ENCODE assay signal across 8 cellular contexts in genomic region chr7:70696139-70696782, GRCh38.
DNase-seq lines count a peak whose midpoint lies in the region; FAIRE-seq and TF ChIP-seq lines count a peak whose summit lies in the region.

No MANE protein-coding gene starts in this region.

- H2BK20ac ChIP-seq in H1 (ENCODE audit: low read length), result no peak overlapping the region

- peak overlapping the region; percentile 90 to 98 (median 92) for H3K4me3 ChIP-seq in H1 (ENCODE audit: extremely low read depth in 1 of 4, insufficient read depth in 2 of 4, low read depth in 3 of 4, low read length in 4 of 4)
- H3K4me3 ChIP-seq in neuronal stem cell (ENCODE audit: low read length in 2 of 2), result peak overlapping the region; percentile 69 to 79

- H3K56ac ChIP-seq in H1 (replicated peaks; ENCODE audit: insufficient read length, low read depth, low read length), result no peak overlapping the region

- H3K79me2 ChIP-seq in H1 (ENCODE audit: control insufficient read depth in 1 of 2, insufficient read depth in 2 of 2, low read length in 2 of 2), result peaks cover 21 to 60% of the 10 kb centered on the region in 2 experiments

- peaks cover 6% of the 10 kb centered on the region in 2 experiments for H4K20me1 ChIP-seq in H1 (replicated peaks in 1 of 2; ENCODE audit: control insufficient read depth in 1 of 2, insufficient read depth in 2 of 2, low read length in 2 of 2)

- no peak overlapping the region for H4K91ac ChIP-seq in H1 (replicated peaks; ENCODE audit: insufficient read length, low read length)
- H4K91ac ChIP-seq in neuronal stem cell (ENCODE audit: low read depth, low read length, poor library complexity), result no peak overlapping the region

- TF ChIP-seq CTCF in H1 (IDR thresholded peaks at IDR 0.05; ENCODE audit: control extremely low read depth in 1 of 3, insufficient read depth in 1 of 3, low read depth in 1 of 3, low read length in 3 of 3), result no peak

- FAIRE-seq in H1 (lab: Jason Lieb, UNC), result peak; percentile 7

- TF ChIP-seq EP300 in H1 (IDR thresholded peaks at IDR 0.05; ENCODE audit: borderline replicate concordance in 1 of 2, low read depth in 2 of 2, low read length in 2 of 2), result no peak

- H3K36me3 ChIP-seq in H1 (ENCODE audit: control insufficient read depth in 2 of 4, insufficient read depth in 4 of 4, low read length in 3 of 4) (peaks cover 0 to 23% (median 2%) of the 10 kb centered on the region in 4 experiments; a peak in 1 of 8 replicates), neuronal stem cell (replicated peaks in 1 of 2; ENCODE audit: control insufficient read depth in 2 of 2, insufficient read depth in 2 of 2, low read length in 2 of 2) (peaks cover 0 to 34% of the 10 kb centered on the region in 2 donors)

- H3K9me3 ChIP-seq in H1 (ENCODE audit: insufficient read depth in 2 of 2, low read depth in 1 of 2, low read length in 1 of 2) (no peaks in the 10 kb centered on the region), neuronal stem cell (replicated peaks in 1 of 2; ENCODE audit: control insufficient read depth in 2 of 2, insufficient read depth in 1 of 2, low read depth in 1 of 2, low read length in 2 of 2) (no peaks in the 10 kb centered on the region)

- H2BK120ac ChIP-seq in H1 (replicated peaks; ENCODE audit: low read depth, low read length) (no peak overlapping the region), neuronal stem cell (ENCODE audit: low read depth, low read length) (no peak overlapping the region)

- no peak overlapping the region for H4K5ac ChIP-seq in H1 (ENCODE audit: insufficient read length, low read depth, low read length)

- H2BK12ac ChIP-seq in H1 (ENCODE audit: low read depth, low read length), result no peak overlapping the region
- H2BK12ac ChIP-seq in neuronal stem cell (ENCODE audit: low read length), result no peak overlapping the region

- TF ChIP-seq POLR2A in H1 (IDR thresholded peaks at IDR 0.05; ENCODE audit: control extremely low read depth in 1 of 2, low read depth in 2 of 2, low read length in 2 of 2), result 0 out of 3 replicates have a peak, but pooled peaks of 1 of the 2 experiments have one; percentile 45

- H3K79me1 ChIP-seq in H1 (ENCODE audit: low read depth, low read length) (no peaks in the 10 kb centered on the region), neuronal stem cell (ENCODE audit: low read depth, low read length) (peaks cover 2% of the 10 kb centered on the region)

- CTCF ChIA-PET in H1 (lab: Charles Lee; ENCODE audit: partially characterized antibody), result interaction anchor here (0.6 to 1.8 kb wide), 7 partner anchors 23 to 977 kb away, joined by 3 to 6 read pairs (median 4); no protein-coding TSS in a partner anchor

- no peak overlapping the region for H4K8ac ChIP-seq in H1 (ENCODE audit: extremely low read depth, insufficient read depth, low read length)
- H4K8ac ChIP-seq in neuronal stem cell (ENCODE audit: low read depth, low read length), result no peak overlapping the region

- peaks cover 2 to 14% (median 13%) of the 10 kb centered on the region in 4 experiments; a peak in 6 of 7 replicates for H3K27me3 ChIP-seq in H1 (replicated peaks in 1 of 4; ENCODE audit: control insufficient read depth in 3 of 4, extremely low read depth in 1 of 4, insufficient read depth in 3 of 4, low read length in 3 of 4)
- H3K27me3 ChIP-seq in neuronal stem cell (ENCODE audit: control insufficient read depth in 3 of 3, insufficient read depth in 3 of 3, low read depth in 1 of 3, low read length in 3 of 3), result peaks cover 0 to 12% (median 0%) of the 10 kb centered on the region in 3 experiments

- no peak overlapping the region for H2AFZ ChIP-seq in H1 (ENCODE audit: low read length)
- no peak overlapping the region for H2AFZ ChIP-seq in neuronal stem cell (ENCODE audit: low read length)

- H3K18ac ChIP-seq in H1 (ENCODE audit: extremely low read depth, low read length), result peak overlapping the region; percentile 52
- no peak overlapping the region for H3K18ac ChIP-seq in neuronal stem cell (ENCODE audit: low read length)

- H3K27ac ChIP-seq in H1 (ENCODE audit: low read depth, low read length) (no peak overlapping the region), neuronal stem cell (replicated peaks; ENCODE audit: low read length) (no peak overlapping the region)

- peaks cover 11 to 33% (median 22%) of the 10 kb centered on the region in 4 experiments for H3K4me1 ChIP-seq in H1 (replicated peaks in 1 of 4; ENCODE audit: control insufficient read depth in 3 of 4, insufficient read depth in 4 of 4, low read length in 3 of 4)
- peaks cover 15 to 45% of the 10 kb centered on the region in 2 donors for H3K4me1 ChIP-seq in neuronal stem cell (ENCODE audit: control insufficient read depth in 2 of 2, insufficient read depth in 1 of 2, low read depth in 1 of 2, low read length in 2 of 2)

- H3K23ac ChIP-seq in H1 (ENCODE audit: insufficient read length), result no peak overlapping the region
- H3K23ac ChIP-seq in neuronal stem cell (ENCODE audit: low read depth, low read length, poor library complexity), result no peak overlapping the region

- no peak overlapping the region for H3K4ac ChIP-seq in H1 (replicated peaks; ENCODE audit: insufficient read length, low read depth, low read length)
- no peak overlapping the region for H3K4ac ChIP-seq in neuronal stem cell (ENCODE audit: low read length)

- peaks cover 4% of the 10 kb centered on the region for H3K23me2 ChIP-seq in H1 (ENCODE audit: low read depth, low read length)

- peak; percentile 22 for DNase-seq in DMS114 treated with DMSO at 0.1 percent for 48 hours (lab: John Stamatoyannopoulos, UW; ENCODE audit: unreplicated experiment)
- DNase-seq in NAMALWA (ENCODE audit: low spot score), result peak; percentile 47
- DNase-seq in H1 (ENCODE audit: low read depth in 1 of 2, low spot score in 2 of 2), result no peak
- peak; percentile 24 for DNase-seq in neuronal stem cell (ENCODE audit: low spot score)
- no peak for DNase-seq in NOMO-1 treated with dmso at 0.1 percent for 144 hours (lab: John Stamatoyannopoulos, UW; ENCODE audit: unreplicated experiment)
- DNase-seq in CD1c-positive myeloid dendritic cell (ENCODE audit: extremely low spot score), result no peak
- no peak for DNase-seq in stimulated activated CD4-positive, alpha-beta T cell treated with anti-CD3 and anti-CD28 coated beads, Interleukin-4, amount 100 ng/mL, for 4 hours
- DNase-seq in iPS-NIHi7 (ENCODE audit: extremely low spot score), result no peak

- POLR2A ChIA-PET in H1 (lab: Charles Lee; ENCODE audit: partially characterized antibody), result interaction anchor here (0.8 to 4.0 kb wide), 14 partner anchors 9 to 330 kb away, joined by 3 to 21 read pairs (median 3); no protein-coding TSS in a partner anchor

- no peak overlapping the region for H2BK5ac ChIP-seq in H1 (ENCODE audit: low read depth, low read length)
- H2BK5ac ChIP-seq in neuronal stem cell (ENCODE audit: low read length), result no peak overlapping the region

- no peak for TF ChIP-seq RAD21 in H1 (IDR thresholded peaks at IDR 0.05 in 1 of 2, conservative IDR thresholded peaks at IDR 0.05 in 1 of 2; ENCODE audit: low read depth in 2 of 2, low read length in 2 of 2)

- H3K9ac ChIP-seq in H1 (replicated peaks in 1 of 4; ENCODE audit: extremely low read depth in 1 of 4, low read depth in 3 of 4, low read length in 3 of 4) (peak overlapping the region; percentile 81 to 93 (median 88); a peak in 6 of 7 replicates), neuronal stem cell (ENCODE audit: low read depth, low read length, poor library complexity) (no peak overlapping the region)

- H3K14ac ChIP-seq in H1 (ENCODE audit: insufficient read length) (no peak overlapping the region), neuronal stem cell (ENCODE audit: low read length) (no peak overlapping the region)

- WGBS in H1 (ENCODE audit: extremely low coverage in 1 of 2, insufficient coverage in 1 of 2, insufficient read length in 1 of 2, insufficient replicate concordance in 2 of 2, low coverage in 1 of 2, low lambda C conversion rate in 2 of 2, missing lambda C conversion rate in 1 of 2), 2 experiments, result 6% methylated on average over 11 of the region's 11 CpGs; no CpG with 5 or more reads in 1 of the 2 experiments
- WGBS in neuronal stem cell (ENCODE audit: extremely low coverage in 2 of 2, insufficient read length in 2 of 2, insufficient replicate concordance in 1 of 2), 2 donors, result no CpG with 5 or more reads among the region's 11 CpGs

- H3K4me2 ChIP-seq in H1 (ENCODE audit: insufficient read depth in 1 of 2, low read depth in 2 of 2, low read length in 2 of 2), result peak overlapping the region; percentile 76 to 81
- H3K4me2 ChIP-seq in neuronal stem cell (ENCODE audit: insufficient read depth, low read length, poor library complexity, severe bottlenecking), result peak overlapping the region; percentile 52

- H2AK5ac ChIP-seq in H1 (ENCODE audit: low read depth, low read length) (no peak overlapping the region), neuronal stem cell (ENCODE audit: low read depth, low read length) (no peak overlapping the region)

- H2BK15ac ChIP-seq in H1 (ENCODE audit: low read length), result no peak overlapping the region
- H2BK15ac ChIP-seq in neuronal stem cell (ENCODE audit: low read length), result no peak overlapping the region

Comparison
In these comparisons a context has a peak if more than half of its experiments do, and no peak if none do; other contexts are left out.
1. DNase-seq: peak in DMS114 treated with DMSO at 0.1 percent for 48 hours (single experiment), NAMALWA (single experiment) and neuronal stem cell (single experiment); none in H1 (0 of 2), NOMO-1 treated with dmso at 0.1 percent for 144 hours (single experiment), CD1c-positive myeloid dendritic cell (single experiment), stimulated activated CD4-positive, alpha-beta T cell treated with anti-CD3 and anti-CD28 coated beads, Interleukin-4, amount 100 ng/mL, for 4 hours (0 of 2) and iPS-NIHi7 (single experiment).